21 cellular contexts compared by ENCODE assay signal in genomic region chr3:128780438-128780837, GRCh38. TPM values are rescaled to one million over a fixed set of nuclear protein-coding genes. Genes with fewer than 3 reads are reported as not detected.
DNase-seq lines count a peak whose midpoint lies in the region; ATAC-seq, FAIRE-seq and TF ChIP-seq lines count a peak whose summit lies in the region.
"Had no signal": no experiment of that assay in that cellular context is flagged by ENCODE, and none has a peak within 500 bp of the region (broad histone marks: within the 10 kb centered on the region; RNA-seq: fewer than 3 reads in every experiment).

No MANE protein-coding gene starts in this region.

- no peak overlapping the region for H4K91ac ChIP-seq in H9 (ENCODE audit: insufficient read length, low read depth, low read length)

- CTCF ChIA-PET in activated naive CD4-positive, alpha-beta T cell treated with anti-CD3 and anti-CD28 coated beads for 36 hours (lab: Charles Lee) = interaction anchor here (0.6 to 2.2 kb wide), 7 partner anchors 10 to 98 kb away, joined by 3 to 10 read pairs (median 6); no protein-coding TSS in a partner anchor

- FAIRE-seq in small intestine (lab: Jason Lieb, UNC) = no peak
- FAIRE-seq: G401.6 had no signal

- no peak overlapping the region for H2AK5ac ChIP-seq in H9 (ENCODE audit: insufficient read length, low read length)

- no peak overlapping the region for H2BK5ac ChIP-seq in H9 (ENCODE audit: insufficient read length, low read length)

- peaks cover 20% of the 10 kb centered on the region; the same call in 1 of the 2 replicates for H3K79me2 ChIP-seq in H9 (ENCODE audit: insufficient read depth, low read length)

- H3K4me3 Mint-ChIP-seq in activated naive CD4-positive, alpha-beta T cell treated with anti-CD3 and anti-CD28 coated beads for 36 hours = no peak overlapping the region
- H3K4me3 Mint-ChIP-seq in H9 = no peak overlapping the region

- H3K9ac ChIP-seq in H9 (ENCODE audit: extremely low read depth, insufficient read length, low read length) = no peak overlapping the region

- peak overlapping the region; percentile 42 for H3K27ac Mint-ChIP-seq in activated naive CD4-positive, alpha-beta T cell treated with anti-CD3 and anti-CD28 coated beads for 36 hours
- no peak overlapping the region for H3K27ac Mint-ChIP-seq in H9

- H3K14ac ChIP-seq in H9 (ENCODE audit: insufficient read depth, low read length) = no peak overlapping the region

- H4K5ac ChIP-seq in H9 (ENCODE audit: insufficient read length, low read depth, low read length) = no peak overlapping the region

- peaks cover 89% of the 10 kb centered on the region for H3K4me1 Mint-ChIP-seq in activated naive CD4-positive, alpha-beta T cell treated with anti-CD3 and anti-CD28 coated beads for 36 hours (ENCODE audit: low read depth)
- H3K4me1 Mint-ChIP-seq in H9 = peaks cover 33 to 34% of the 10 kb centered on the region in 2 experiments

- H3K9me3 Mint-ChIP-seq in activated naive CD4-positive, alpha-beta T cell treated with anti-CD3 and anti-CD28 coated beads for 36 hours = no peaks in the 10 kb centered on the region
- no peaks in the 10 kb centered on the region for H3K9me3 Mint-ChIP-seq in H9

- no peak overlapping the region for H3K56ac ChIP-seq in H9 (ENCODE audit: insufficient read length, low read depth, low read length)

- no peak overlapping the region for H3K18ac ChIP-seq in H9 (ENCODE audit: insufficient read length, low read depth, low read length)

- no peak for DNase-seq in activated naive CD4-positive, alpha-beta T cell treated with anti-CD3 and anti-CD28 coated beads for 36 hours
- no peak for DNase-seq in activated naive CD4-positive, alpha-beta T cell treated with Interleukin-2 at 50 U/mL for 16 hours
- no peak for DNase-seq in SJCRH30
- DNase-seq in right cardiac atrium = no peak
- DNase-seq in small intestine = no peak
- DNase-seq in H9 = no peak
- DNase-seq in iPS-NIHi11 (ENCODE audit: low spot score) = no peak
- no peak for DNase-seq in T-helper 1 cell
- DNase-seq: ACHN; activated CD4-positive, alpha-beta T cell treated with anti-CD3 and anti-CD28 coated beads for 1 hour; activated CD8-positive, alpha-beta memory T cell treated with anti-CD3 and anti-CD28 coated beads, Interleukin-2, amount 50 U/mL, for 4 hours; activated naive CD4-positive, alpha-beta T cell; C1 segment of cervical spinal cord; DMS 273 treated with DMSO at 0.1 percent for 48 hours; effector memory CD4-positive, alpha-beta T cell; left colon; NCI-H1417 treated with DMSO at 0.1 percent for 48 hours; NCI-H524 treated with DMSO at 0.1 percent for 48 hours; stimulated activated CD4-positive, alpha-beta T cell treated with anti-CD3 and anti-CD28 coated beads, Interleukin-12 subunit alpha, Interleukin-12 subunit beta, amount 100 ng/mL, for 4 hours had no signal

- peaks cover 3% of the 10 kb centered on the region for H3K36me3 Mint-ChIP-seq in activated naive CD4-positive, alpha-beta T cell treated with anti-CD3 and anti-CD28 coated beads for 36 hours (ENCODE audit: low read depth)
- peaks cover 5 to 11% (median 9%) of the 10 kb centered on the region in 3 experiments; a peak in 4 of 7 replicates for H3K36me3 Mint-ChIP-seq in H9 (ENCODE audit: insufficient read depth in 1 of 3, low read depth in 3 of 3)

- no peak overlapping the region for H3T11ph ChIP-seq in H9 (ENCODE audit: low read length)

- intact Hi-C loops in activated naive CD4-positive, alpha-beta T cell treated with anti-CD3 and anti-CD28 coated beads for 36 hours (cut with micrococcal nuclease) = no loop called here
- intact Hi-C loops in right cardiac atrium (cut with DNase I) = loop anchor here in 1 of 4 donors (10.0 kb wide), 1 partner anchor 56 kb away; the partner anchor contains the start of gene RAB7A

- no peak overlapping the region for H2BK20ac ChIP-seq in H9 (ENCODE audit: low read depth, low read length, poor library complexity, severe bottlenecking)

- H3K23me2 ChIP-seq in H9 (ENCODE audit: insufficient read length, low read depth, low read length, poor library complexity, severe bottlenecking) = no peaks in the 10 kb centered on the region

- no peak overlapping the region for H3K23ac ChIP-seq in H9 (ENCODE audit: insufficient read length, low read depth, low read length)

- no peak overlapping the region for H3K4me2 ChIP-seq in H9 (ENCODE audit: insufficient read depth, insufficient read length, low read length)

- H3K36me3 ChIP-seq in SJCRH30 = peaks cover 3% of the 10 kb centered on the region; the same call in 1 of the 2 replicates
- H3K36me3 ChIP-seq in small intestine (ENCODE audit: control insufficient read depth in 2 of 2, insufficient read depth in 2 of 2, low read length in 2 of 2) = no peaks in the 10 kb centered on the region
- H3K36me3 ChIP-seq: esophagus muscularis mucosa had no signal

- H3K4me1 ChIP-seq in SJCRH30 = peaks cover 16% of the 10 kb centered on the region
- H3K4me1 ChIP-seq in right cardiac atrium (ENCODE audit: control insufficient read depth, insufficient read depth, low read length) = peaks cover 17% of the 10 kb centered on the region
- H3K4me1 ChIP-seq in small intestine (ENCODE audit: control insufficient read depth in 2 of 2, insufficient read depth in 1 of 2, low read depth in 1 of 2, low read length in 1 of 2) = peaks cover 15 to 24% of the 10 kb centered on the region in 2 donors
- peaks cover 7% of the 10 kb centered on the region; the same call in 1 of the 2 replicates for H3K4me1 ChIP-seq in H9 (ENCODE audit: insufficient read depth, low read length)

- H3K27me3 ChIP-seq in SJCRH30 (no peaks in the 10 kb centered on the region), right cardiac atrium (ENCODE audit: control insufficient read depth, insufficient read depth) (no peaks in the 10 kb centered on the region), small intestine (ENCODE audit: control insufficient read depth in 2 of 2, insufficient read depth in 2 of 2, low read length in 2 of 2) (no peaks in the 10 kb centered on the region), H9 (ENCODE audit: insufficient read depth, low read length) (no peaks in the 10 kb centered on the region)
- H3K27me3 ChIP-seq: esophagus muscularis mucosa had no signal

- peaks cover 3% of the 10 kb centered on the region for H3K79me1 ChIP-seq in H9 (ENCODE audit: insufficient read depth, low read depth, low read length, poor library complexity, severe bottlenecking)

- H3K9me3 ChIP-seq in SJCRH30 (replicated peaks) (no peaks in the 10 kb centered on the region), right cardiac atrium (ENCODE audit: control insufficient read depth, low read length) (no peaks in the 10 kb centered on the region), small intestine (ENCODE audit: control insufficient read depth, low read depth) (no peaks in the 10 kb centered on the region), H9 (ENCODE audit: control insufficient read depth, low read depth, low read length) (no peaks in the 10 kb centered on the region)
- H3K9me3 ChIP-seq: esophagus muscularis mucosa had no signal

- H2BK120ac ChIP-seq in H9 (ENCODE audit: low read depth, low read length, poor library complexity, severe bottlenecking) = no peak overlapping the region

- no peak overlapping the region for H2BK15ac ChIP-seq in H9 (ENCODE audit: low read depth, low read length)

- TF ChIP-seq CTCF in H9 (conservative IDR thresholded peaks at IDR 0.05) = no peak

- no peak overlapping the region for H2AFZ ChIP-seq in H9 (ENCODE audit: low read length)

- ATAC-seq in right cardiac atrium = peak in 1 of 2 donors; percentile 19

- H3K27ac ChIP-seq in SJCRH30 = peak overlapping the region; percentile 40
- peak overlapping the region; percentile 75 for H3K27ac ChIP-seq in right cardiac atrium (ENCODE audit: low read length)
- H3K27ac ChIP-seq in small intestine (ENCODE audit: low read depth in 1 of 2, low read length in 1 of 2) = peak overlapping the region; percentile 18 to 34
- H3K27ac ChIP-seq in H9 (ENCODE audit: insufficient read length, low read depth, low read length) = no peak overlapping the region
- H3K27ac ChIP-seq: esophagus muscularis mucosa had no signal

- no peak overlapping the region for H2BK12ac ChIP-seq in H9 (ENCODE audit: insufficient read length, low read depth, low read length)

- H3K4me3 ChIP-seq in SJCRH30 = no peak overlapping the region
- no peak overlapping the region for H3K4me3 ChIP-seq in right cardiac atrium (ENCODE audit: low read length)
- no peak overlapping the region for H3K4me3 ChIP-seq in small intestine (ENCODE audit: low read depth in 1 of 2, low read length in 2 of 2)
- H3K4me3 ChIP-seq: esophagus muscularis mucosa had no signal

- no peaks in the 10 kb centered on the region for H3K27me3 Mint-ChIP-seq in activated naive CD4-positive, alpha-beta T cell treated with anti-CD3 and anti-CD28 coated beads for 36 hours (ENCODE audit: low read depth)
- no peaks in the 10 kb centered on the region for H3K27me3 Mint-ChIP-seq in H9 (ENCODE audit: low read depth)

- H4K20me1 ChIP-seq in H9 (ENCODE audit: control insufficient read depth, insufficient read depth, insufficient read length) = no peaks in the 10 kb centered on the region

- H4K8ac ChIP-seq in H9 (replicated peaks; ENCODE audit: insufficient read length, low read depth, low read length) = no peak overlapping the region

- no peak overlapping the region for H3K4ac ChIP-seq in H9 (ENCODE audit: low read depth, low read length)

RNA-seq across cellular contexts. Expression of gene RAB7A, which starts 54.5 kb away (rescaled TPM):
- total RNA-seq in activated naive CD4-positive, alpha-beta T cell treated with anti-CD3 and anti-CD28 coated beads for 36 hours = 100 to 1,000 TPM; 222 to 228 TPM
- 74.9 and 83.8 TPM in 2 replicates for total RNA-seq in SJCRH30 (2014; rRNA removed; shearing (Covaris generic))
- total RNA-seq in right cardiac atrium (100 to 1,000 TPM; 228 to 242 (median 238) TPM), H9 (2021) (155 and 169 TPM in 2 replicates)
- polyA plus RNA-seq in right cardiac atrium (192 TPM), small intestine (100 to 1,000 TPM; 141 to 167 (median 162) TPM)
